8 cellular contexts compared by ENCODE assay signal in the genomic region with DNA sequence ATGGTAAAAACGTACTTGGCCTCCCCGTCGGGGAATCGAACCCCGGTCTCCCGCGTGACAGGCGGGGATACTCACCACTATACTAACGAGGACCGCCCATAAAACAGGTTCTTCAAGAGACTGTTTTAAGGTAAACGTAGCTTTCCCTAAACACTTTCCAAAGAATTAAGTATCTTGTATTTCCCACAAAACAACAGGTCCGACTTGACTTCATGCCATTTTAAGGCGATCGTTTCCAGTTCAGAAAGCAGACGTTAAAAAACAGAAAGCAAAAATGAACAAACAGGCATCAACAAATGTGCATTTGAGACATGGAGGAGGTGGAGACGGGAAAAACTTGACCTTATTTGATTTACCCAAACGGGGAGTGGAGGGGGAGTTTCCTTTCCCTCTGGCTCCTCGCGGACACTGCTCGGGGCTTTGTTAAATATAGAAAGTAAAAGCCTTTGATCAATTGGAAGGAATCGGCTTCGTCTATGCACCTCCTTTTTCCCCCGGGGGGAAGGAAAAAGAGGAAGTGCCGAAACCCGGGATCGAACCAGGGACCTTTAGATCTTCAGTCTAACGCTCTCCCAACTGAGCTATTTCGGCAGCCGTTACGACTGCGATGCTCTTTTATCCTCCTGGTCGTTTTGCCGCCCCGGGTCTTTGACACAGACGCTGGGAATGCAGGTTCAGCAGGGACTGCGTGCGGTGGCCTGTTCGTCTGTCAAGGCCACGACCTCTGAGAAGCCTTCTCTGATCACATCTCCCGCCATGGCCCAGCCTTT. TPM values are rescaled to one million over a fixed set of nuclear protein-coding genes. Genes with fewer than 3 reads are reported as not detected.
DNase-seq lines count a peak whose midpoint lies in the region; ATAC-seq and TF ChIP-seq lines count a peak whose summit lies in the region.

No MANE protein-coding gene starts in this region.

- H3K36me3 ChIP-seq in muscle layer of duodenum (ENCODE audit: control insufficient read depth in 1 of 2, insufficient read depth in 2 of 2, low read length in 2 of 2) = no peaks in the 10 kb centered on the region

- CTCF ChIA-PET in AG04450 (lab: Charles Lee) = interaction anchor here (2.0 kb wide), 1 partner anchor 13 kb away, joined by 11 read pairs; no protein-coding TSS in a partner anchor

- DNase-seq in AG04450 (ENCODE audit: low read depth, low spot score) = no peak
- peak; percentile 80 for DNase-seq in HS-5 (ENCODE audit: low read depth)
- peak; percentile 83 to 84 for DNase-seq in activated CD8-positive, alpha-beta memory T cell treated with anti-CD3 and anti-CD28 coated beads for 4 hours (ENCODE audit: low read depth in 2 of 2)
- peak; percentile 90 for DNase-seq in epithelial cell of esophagus (ENCODE audit: low read depth)
- DNase-seq in stimulated activated CD8-positive, alpha-beta memory T cell treated with anti-CD3 and anti-CD28 coated beads, Interleukin-7, amount 100 ng/mL, for 48 hours (ENCODE audit: extremely low read depth in 1 of 2, low read depth in 1 of 2) = peak; percentile 83 to 86
- DNase-seq in COR-L47 (lab: John Stamatoyannopoulos, UW) = no peak

- H3K27me3 ChIP-seq in AG04450 (ENCODE audit: control insufficient read depth, insufficient read depth, low read length) (no peaks in the 10 kb centered on the region), muscle layer of duodenum (ENCODE audit: low read depth, low read length) (no peaks in the 10 kb centered on the region)

- H3K4me1 ChIP-seq in muscle layer of duodenum (ENCODE audit: control insufficient read depth in 1 of 2, insufficient read depth in 2 of 2, low read length in 2 of 2) = peaks cover 0 to 6% of the 10 kb centered on the region in 2 donors

- POLR2A ChIA-PET in AG04450 (lab: Yijun Ruan, JAX) = interaction anchor here (1.9 to 3.9 kb wide), 3 partner anchors 11 to 13 kb away, joined by 13 to 41 read pairs (median 36); partner anchors contain the start of gene UBC

- H3K4me3 ChIP-seq in AG04450 (ENCODE audit: low read depth, low read length) = peak overlapping the region; percentile 78
- H3K4me3 ChIP-seq in epithelial cell of esophagus (ENCODE audit: low read length) = peak overlapping the region; percentile 86
- peak overlapping the region; percentile 80 to 84 for H3K4me3 ChIP-seq in muscle layer of duodenum (ENCODE audit: low read depth in 1 of 2, low read length in 2 of 2)

- ATAC-seq in GM19463 (IDR thresholded peaks at IDR 0.05; ENCODE audit: unreplicated experiment) = peak; percentile 64

- H3K27ac ChIP-seq in AG04450 (ENCODE audit: low read depth, low read length) (peak overlapping the region; percentile 97), muscle layer of duodenum (ENCODE audit: low read length) (peak overlapping the region; percentile 98)

- TF ChIP-seq CTCF in AG04450 (IDR thresholded peaks at IDR 0.05; ENCODE audit: low read depth, low read length) (no peak), epithelial cell of esophagus (IDR thresholded peaks at IDR 0.05; ENCODE audit: insufficient read depth, low read depth, low read length, missing control alignments) (no peak)

- H3K9me3 ChIP-seq in AG04450 (ENCODE audit: control insufficient read depth, insufficient read depth, low read length) = no peaks in the 10 kb centered on the region
- no peaks in the 10 kb centered on the region for H3K9me3 ChIP-seq in muscle layer of duodenum (ENCODE audit: control insufficient read depth in 1 of 2, low read length in 2 of 2)

RNA-seq across cellular contexts. Expression of gene UBC, which starts 13.1 kb away (rescaled TPM):
- 1,376 and 1,684 TPM in 2 replicates for polyA plus RNA-seq in AG04450 (2011; rRNA removed)
- polyA minus RNA-seq in AG04450 (2011; rRNA and poly(A)+ RNA removed) = 815 and 985 TPM in 2 replicates

Comparison
In these comparisons a context has a peak if more than half of its experiments do, and no peak if none do; other contexts are left out.
1. DNase-seq: peak in HS-5 (single experiment), activated CD8-positive, alpha-beta memory T cell treated with anti-CD3 and anti-CD28 coated beads for 4 hours (2 of 2), epithelial cell of esophagus (single experiment) and stimulated activated CD8-positive, alpha-beta memory T cell treated with anti-CD3 and anti-CD28 coated beads, Interleukin-7, amount 100 ng/mL, for 48 hours (2 of 2); none in AG04450 (single experiment) and COR-L47 (single experiment).
2. Peak in every context shown above with its lines, with median percentiles within 50 percentile points of each other: H3K4me3 ChIP-seq.